12 cellular contexts compared by ENCODE assay signal in the genomic region with DNA sequence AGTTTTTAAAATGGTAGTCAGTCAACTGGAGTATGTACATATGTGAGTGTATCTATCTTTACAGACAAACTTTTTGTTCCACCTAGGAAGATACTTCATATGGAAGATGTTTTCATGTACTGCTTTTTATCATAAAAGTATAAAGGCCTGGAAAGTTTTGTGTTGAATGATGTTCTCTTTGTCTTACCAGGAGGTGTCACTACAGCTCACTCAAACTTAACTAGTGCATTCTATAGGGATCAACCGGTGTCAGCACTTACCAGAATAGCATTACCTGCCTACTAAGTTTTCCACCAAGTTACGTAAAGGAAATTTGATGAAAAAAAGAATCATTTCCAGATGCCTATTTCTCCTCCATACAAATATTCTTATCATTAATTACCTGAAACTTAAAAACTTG.
DNase-seq lines count a peak whose midpoint lies in the region; TF ChIP-seq lines count a peak whose summit lies in the region.
"Had no signal": no experiment of that assay in that cellular context is flagged by ENCODE, and none has a peak within 500 bp of the region (broad histone marks: within the 10 kb centered on the region; RNA-seq: fewer than 3 reads in every experiment).

No MANE protein-coding gene starts in this region.

- no peaks in the 10 kb centered on the region for H3K27me3 Mint-ChIP-seq in endothelial cell (ENCODE audit: unreplicated experiment)
- H3K27me3 Mint-ChIP-seq: CD4-positive, alpha-beta T cell had no signal

- peak; percentile 17 for DNase-seq in NCI-H345 (lab: John Stamatoyannopoulos, UW)
- no peak for DNase-seq in NCI-H345 treated with DMSO at 0.1 percent for 48 hours (lab: John Stamatoyannopoulos, UW; ENCODE audit: unreplicated experiment)
- peak; percentile 68 for DNase-seq in epithelial cell of esophagus (ENCODE audit: low read depth)
- no peak for DNase-seq in retinal pigment epithelial cell (ENCODE audit: low read depth)
- DNase-seq in activated T-cell treated with anti-CD3 and anti-CD28 coated beads for 4 hours: no peak
- no peak for DNase-seq in prostate gland (ENCODE audit: low spot score)
- DNase-seq in endothelial cell (ENCODE audit: low spot score): no peak
- DNase-seq: CD4-positive, alpha-beta T cell; NCI-H1048 had no signal

- H3K4me1 Mint-ChIP-seq in endothelial cell (ENCODE audit: unreplicated experiment): peaks cover 5% of the 10 kb centered on the region

- TF ChIP-seq CTCF in OCI-LY3 (IDR thresholded peaks at IDR 0.05; ENCODE audit: low read depth, low read length) (peak; percentile 34), epithelial cell of esophagus (IDR thresholded peaks at IDR 0.05; ENCODE audit: insufficient read depth, low read depth, low read length, missing control alignments) (peak; percentile 48), retinal pigment epithelial cell (conservative IDR thresholded peaks at IDR 0.05; ENCODE audit: low read depth, low read length) (peak; percentile 47), prostate gland (IDR thresholded peaks at IDR 0.05) (peak in 2 of 4 experiments; percentile 25 to 30), endothelial cell (IDR thresholded peaks at IDR 0.05; ENCODE audit: unreplicated experiment) (no peak)

- no peak for TF ChIP-seq POLR2A in prostate gland (IDR thresholded peaks at IDR 0.05)

- no peaks in the 10 kb centered on the region for H4K20me1 ChIP-seq in OCI-LY3 (ENCODE audit: insufficient read depth, low read length)

- H3K27me3 ChIP-seq in OCI-LY3 (ENCODE audit: low read depth, low read length) (0 out of 2 replicates have a peak, but pooled peaks cover 8% of the 10 kb centered on the region), prostate gland (replicated peaks; ENCODE audit: insufficient read depth) (no peaks in the 10 kb centered on the region)
- H3K27me3 ChIP-seq: vagina had no signal

- no peaks in the 10 kb centered on the region for H3K9me3 Mint-ChIP-seq in endothelial cell (ENCODE audit: unreplicated experiment)
- H3K9me3 Mint-ChIP-seq: CD4-positive, alpha-beta T cell had no signal

- no peak overlapping the region for H3K9ac ChIP-seq in OCI-LY3 (ENCODE audit: low read length)

- H3K4me2 ChIP-seq in OCI-LY3 (ENCODE audit: low read length): no peak overlapping the region

- H3K36me3 Mint-ChIP-seq in endothelial cell (ENCODE audit: low read depth, unreplicated experiment): no peaks in the 10 kb centered on the region

- H3K79me2 ChIP-seq in OCI-LY3 (ENCODE audit: low read length): no peaks in the 10 kb centered on the region

- H2AFZ ChIP-seq in OCI-LY3 (ENCODE audit: low read depth, low read length): no peak overlapping the region

- no peaks in the 10 kb centered on the region for H3K9me3 ChIP-seq in OCI-LY3 (ENCODE audit: insufficient read depth, low read length)
- H3K9me3 ChIP-seq in prostate gland: no peaks in the 10 kb centered on the region
- H3K9me3 ChIP-seq: vagina had no signal

- H3K27ac ChIP-seq in OCI-LY3 (ENCODE audit: low read length) (no peak overlapping the region), prostate gland (no peak overlapping the region)
- H3K27ac ChIP-seq: epithelial cell of prostate, vagina had no signal

- H3K4me3 Mint-ChIP-seq in endothelial cell (ENCODE audit: unreplicated experiment): no peak overlapping the region
- H3K4me3 Mint-ChIP-seq: CD4-positive, alpha-beta T cell had no signal

- H3K4me3 ChIP-seq in OCI-LY3 (ENCODE audit: low read length) (no peak overlapping the region), epithelial cell of esophagus (ENCODE audit: low read length) (no peak overlapping the region), retinal pigment epithelial cell (ENCODE audit: low read length) (no peak overlapping the region), prostate gland (no peak overlapping the region)
- H3K4me3 ChIP-seq: vagina had no signal

- no peak overlapping the region for H3K27ac Mint-ChIP-seq in endothelial cell (ENCODE audit: unreplicated experiment)
- H3K27ac Mint-ChIP-seq: CD4-positive, alpha-beta T cell had no signal

- H3K4me1 ChIP-seq in OCI-LY3 (ENCODE audit: low read length): no peaks in the 10 kb centered on the region
- no peaks in the 10 kb centered on the region for H3K4me1 ChIP-seq in prostate gland (replicated peaks)

- intact Hi-C loops in prostate gland (cut with DNase I): loop anchor here (5.0 to 10.0 kb wide), 3 partner anchors 523 to 1060 kb away; partner anchors contain the start of gene SEMA6D

- 45% methylated on average over 2 of the region's 2 CpGs for WGBS in prostate gland

- H3K36me3 ChIP-seq in OCI-LY3 (replicated peaks; ENCODE audit: low read depth, low read length) (no peaks in the 10 kb centered on the region), prostate gland (no peaks in the 10 kb centered on the region)
- H3K36me3 ChIP-seq: vagina had no signal

Comparison
In these comparisons a context has a peak if more than half of its experiments do, and no peak if none do; other contexts are left out.
1. DNase-seq: peak in NCI-H345 (single experiment) and epithelial cell of esophagus (single experiment); none in NCI-H345 treated with DMSO at 0.1 percent for 48 hours (single experiment), retinal pigment epithelial cell (single experiment), activated T-cell treated with anti-CD3 and anti-CD28 coated beads for 4 hours (single experiment), prostate gland (single experiment) and endothelial cell (single experiment).